In genomic region chr4:107989162-107989536, GRCh38 we compare ENCODE assay signal across 8 cellular contexts. TPM values are rescaled to one million over a fixed set of nuclear protein-coding genes. Genes with fewer than 3 reads are reported as not detected.
DNase-seq lines count a peak whose midpoint lies in the region; ATAC-seq and TF ChIP-seq lines count a peak whose summit lies in the region.

No MANE protein-coding gene starts in this region.

- peak overlapping the region; percentile 89 for H3K4me3 Mint-ChIP-seq in natural killer cell

- H3K27me3 ChIP-seq in dorsolateral prefrontal cortex, result no peaks in the 10 kb centered on the region

- DNase-seq in LHCN-M2 (ENCODE audit: low read depth) (peak; percentile 4), dorsolateral prefrontal cortex (no peak), natural killer cell (no peak), NCI-H1694 (lab: John Stamatoyannopoulos, UW) (no peak), NCI-H510A treated with DMSO at 0.1 percent for 48 hours (lab: John Stamatoyannopoulos, UW) (no peak), SW 1271 (lab: John Stamatoyannopoulos, UW) (no peak)

- no peaks in the 10 kb centered on the region for H3K27me3 Mint-ChIP-seq in natural killer cell (ENCODE audit: low read depth in 2 of 2)

- intact Hi-C loops in dorsolateral prefrontal cortex (cut with DNase I), result loop anchor here (1.0 to 5.0 kb wide), 2 partner anchors 33 to 58 kb away; partner anchors contain the start of gene CYP2U1 (in 1 of the 2)
- intact Hi-C loops in natural killer cell (cut with micrococcal nuclease), result loop anchor here (1.0 to 5.0 kb wide), 3 partner anchors 58 to 631 kb away; partner anchors contain the start of genes CYP2U1, PAPSS1 and RPL34

- H3K27ac ChIP-seq in dorsolateral prefrontal cortex, result peak overlapping the region in 58 of 59 donors; percentile 35 to 96 (median 87)

- H3K4me3 ChIP-seq in dorsolateral prefrontal cortex, result peak overlapping the region; percentile 66 to 99 (median 90)

- no peaks in the 10 kb centered on the region for H3K36me3 Mint-ChIP-seq in natural killer cell

- no peak for TF ChIP-seq CTCF in dorsolateral prefrontal cortex (IDR thresholded peaks at IDR 0.05 in 54 of 56, conservative IDR thresholded peaks at IDR 0.05 in 2 of 56; ENCODE audit: low read depth in 1 of 56, partially characterized antibody in 56 of 56)
- no peak for TF ChIP-seq CTCF in natural killer cell (IDR thresholded peaks at IDR 0.05)

- H3K27ac Mint-ChIP-seq in natural killer cell, result peak overlapping the region; percentile 89 to 94

- ATAC-seq in GM18499 (IDR thresholded peaks at IDR 0.05; ENCODE audit: insufficient read depth, unreplicated experiment) (peak; percentile 5), natural killer cell (peak in 1 of 3 donors; percentile 2), HG02610 (IDR thresholded peaks at IDR 0.05; ENCODE audit: unreplicated experiment) (no peak)

- H3K4me1 Mint-ChIP-seq in natural killer cell, result peaks cover 24 to 28% of the 10 kb centered on the region in 2 donors

- H3K9me3 Mint-ChIP-seq in natural killer cell, result no peaks in the 10 kb centered on the region

RNA-seq across cellular contexts. Expression of gene HADH, which starts 0.5 kb away (rescaled TPM):
- 13.4 and 16.1 TPM in 2 replicates for total RNA-seq in LHCN-M2 (2014; rRNA removed)
- polyA plus RNA-seq in LHCN-M2 (2012), result 34.5 TPM
- total RNA-seq in dorsolateral prefrontal cortex, result 10 to 100 TPM; 23.3 to 43.1 (median 31.6) TPM
- total RNA-seq in natural killer cell, result 10 to 100 TPM in 2 of 3 donors, 1 to 10 TPM in 1; 9.1 to 16.5 (median 14.4) TPM

RNA-seq across cellular contexts. Expression of gene CYP2U1, which starts 57.8 kb away (rescaled TPM):
- total RNA-seq in LHCN-M2 (2014; rRNA removed) (8.6 and 13.5 TPM in 2 replicates), dorsolateral prefrontal cortex (10 to 100 TPM in 119 of 120 experiments, 1 to 10 TPM in 1; 9.1 to 23.6 (median 15.5) TPM), natural killer cell (1 to 10 TPM; 2.5 to 4.5 (median 3.4) TPM)
- polyA plus RNA-seq in LHCN-M2 (2012), result 6.0 TPM
